ENCODE assay signal across 11 cellular contexts in the genomic region with DNA sequence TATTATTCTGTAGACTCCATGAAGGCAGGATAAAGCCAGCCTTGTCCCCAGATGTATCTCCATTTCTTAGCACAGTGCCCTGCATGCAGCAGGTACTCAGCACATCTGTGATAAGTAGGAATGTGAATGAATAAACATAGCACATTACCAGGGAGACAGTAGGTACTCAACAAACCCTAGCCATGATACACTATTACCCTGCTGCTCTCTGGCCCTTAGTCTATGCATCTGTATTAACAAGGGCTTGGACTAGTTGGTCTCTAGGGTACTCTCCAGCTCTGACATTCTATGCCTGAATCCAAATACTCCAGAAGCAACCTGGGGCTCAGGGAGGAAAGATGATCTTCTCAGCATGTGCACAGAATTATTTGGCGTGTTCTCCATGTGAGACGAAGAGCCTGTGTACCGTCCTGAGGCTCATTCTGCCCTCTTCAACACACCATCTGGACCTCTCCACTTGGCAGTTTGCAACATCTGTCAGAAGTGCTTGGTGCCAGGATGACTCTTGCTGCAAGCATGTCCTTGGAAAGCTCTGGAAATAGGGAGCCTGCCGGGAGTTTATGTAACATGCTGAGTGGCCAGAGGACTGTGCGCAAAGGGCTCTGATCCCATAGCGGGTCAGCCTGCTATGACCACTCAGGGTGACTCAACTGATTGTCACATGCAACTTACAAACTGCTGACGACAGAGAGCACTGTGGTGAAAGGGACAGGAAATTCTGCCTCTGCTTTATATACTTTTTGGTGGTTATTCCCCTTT.
DNase-seq lines count a peak whose midpoint lies in the region; ATAC-seq, FAIRE-seq and TF ChIP-seq lines count a peak whose summit lies in the region.
"Had no signal": no experiment of that assay in that cellular context is flagged by ENCODE, and none has a peak within 500 bp of the region (broad histone marks: within the 10 kb centered on the region; RNA-seq: fewer than 3 reads in every experiment).

No MANE protein-coding gene starts in this region.

- intact Hi-C loops in lower leg skin (cut with DNase I; ENCODE audit: low total_unique reads): no loop called here

- H3K79me2 ChIP-seq in ACC112 (ENCODE audit: control insufficient read depth, insufficient read depth, low read length, unreplicated experiment): no peaks in the 10 kb centered on the region

- ATAC-seq in GM18498 (IDR thresholded peaks at IDR 0.05; ENCODE audit: unreplicated experiment): no peak

- peak; percentile 56 for DNase-seq in NCI-H2029 (lab: John Stamatoyannopoulos, UW)
- peak; percentile 75 for DNase-seq in bronchial epithelial cell (ENCODE audit: low read depth)
- peak; percentile 93 to 97 for DNase-seq in lower leg skin (ENCODE audit: low spot score in 2 of 2)
- DNase-seq in NCI-H1048 (lab: John Stamatoyannopoulos, UW): no peak
- DNase-seq in NCI-H526 treated with DMSO at 0.1 percent for 48 hours (lab: John Stamatoyannopoulos, UW): no peak
- no peak for DNase-seq in Kasumi-1 (lab: John Stamatoyannopoulos, UW)
- DNase-seq: activated gamma-delta T cell treated with Interleukin-2 at 50 U/mL for 16 hours had no signal

- H3K27ac ChIP-seq in ACC112 (ENCODE audit: low read depth, low read length): peak overlapping the region; percentile 97
- H3K27ac ChIP-seq: C4-2B, HL-60 had no signal

- H3K4me1 ChIP-seq in ACC112 (ENCODE audit: control insufficient read depth, insufficient read depth, low read length, unreplicated experiment): peaks cover 66% of the 10 kb centered on the region

- no peak overlapping the region for H2AFZ ChIP-seq in ACC112 (ENCODE audit: low read length, unreplicated experiment)

- H3K4me3 ChIP-seq in ACC112 (ENCODE audit: low read depth, low read length): no peak overlapping the region
- no peak overlapping the region for H3K4me3 ChIP-seq in bronchial epithelial cell (ENCODE audit: low read depth, low read length)
- H3K4me3 ChIP-seq in lower leg skin (ENCODE audit: low read depth, poor library complexity, severe bottlenecking): no peak overlapping the region

- TF ChIP-seq CTCF in bronchial epithelial cell (IDR thresholded peaks at IDR 0.05; ENCODE audit: insufficient read depth, low read length, severe bottlenecking) (no peak), lower leg skin (IDR thresholded peaks at IDR 0.05) (no peak)

- no peak for TF ChIP-seq POLR2A in lower leg skin (IDR thresholded peaks at IDR 0.05)

- FAIRE-seq in bronchial epithelial cell (lab: Jason Lieb, UNC): no peak

- no peaks in the 10 kb centered on the region for H3K27me3 ChIP-seq in ACC112 (ENCODE audit: insufficient read depth, low read length)
- H3K27me3 ChIP-seq in bronchial epithelial cell (ENCODE audit: control insufficient read depth, insufficient read depth, low read length): no peaks in the 10 kb centered on the region

- 39 to 61% methylated on average over 7 of the region's 7 CpGs for WGBS in lower leg skin, 2 donors

- H3K36me3 ChIP-seq in ACC112 (ENCODE audit: insufficient read depth, low read length) (no peaks in the 10 kb centered on the region), bronchial epithelial cell (ENCODE audit: control insufficient read depth, insufficient read depth, low read length) (no peaks in the 10 kb centered on the region)

Comparison
In these comparisons a context has a peak if more than half of its experiments do, and no peak if none do; other contexts are left out.
1. DNase-seq: peak in NCI-H2029 (single experiment), bronchial epithelial cell (single experiment) and lower leg skin (2 of 2); none in NCI-H1048 (single experiment), NCI-H526 treated with DMSO at 0.1 percent for 48 hours (single experiment) and Kasumi-1 (0 of 2).